Comparison of ENCODE assay signal across 1 cellular context in genomic region chr1:175197536-175197935, GRCh38.
TF ChIP-seq lines count a peak whose summit lies in the region.

No MANE protein-coding gene starts in this region.

TF ChIP-seq in GM12878, 131 proteins besides CTCF, POLR2A, EP300 and RAD21 (continued from another document):
- TF ChIP-seq, protein P1, sequence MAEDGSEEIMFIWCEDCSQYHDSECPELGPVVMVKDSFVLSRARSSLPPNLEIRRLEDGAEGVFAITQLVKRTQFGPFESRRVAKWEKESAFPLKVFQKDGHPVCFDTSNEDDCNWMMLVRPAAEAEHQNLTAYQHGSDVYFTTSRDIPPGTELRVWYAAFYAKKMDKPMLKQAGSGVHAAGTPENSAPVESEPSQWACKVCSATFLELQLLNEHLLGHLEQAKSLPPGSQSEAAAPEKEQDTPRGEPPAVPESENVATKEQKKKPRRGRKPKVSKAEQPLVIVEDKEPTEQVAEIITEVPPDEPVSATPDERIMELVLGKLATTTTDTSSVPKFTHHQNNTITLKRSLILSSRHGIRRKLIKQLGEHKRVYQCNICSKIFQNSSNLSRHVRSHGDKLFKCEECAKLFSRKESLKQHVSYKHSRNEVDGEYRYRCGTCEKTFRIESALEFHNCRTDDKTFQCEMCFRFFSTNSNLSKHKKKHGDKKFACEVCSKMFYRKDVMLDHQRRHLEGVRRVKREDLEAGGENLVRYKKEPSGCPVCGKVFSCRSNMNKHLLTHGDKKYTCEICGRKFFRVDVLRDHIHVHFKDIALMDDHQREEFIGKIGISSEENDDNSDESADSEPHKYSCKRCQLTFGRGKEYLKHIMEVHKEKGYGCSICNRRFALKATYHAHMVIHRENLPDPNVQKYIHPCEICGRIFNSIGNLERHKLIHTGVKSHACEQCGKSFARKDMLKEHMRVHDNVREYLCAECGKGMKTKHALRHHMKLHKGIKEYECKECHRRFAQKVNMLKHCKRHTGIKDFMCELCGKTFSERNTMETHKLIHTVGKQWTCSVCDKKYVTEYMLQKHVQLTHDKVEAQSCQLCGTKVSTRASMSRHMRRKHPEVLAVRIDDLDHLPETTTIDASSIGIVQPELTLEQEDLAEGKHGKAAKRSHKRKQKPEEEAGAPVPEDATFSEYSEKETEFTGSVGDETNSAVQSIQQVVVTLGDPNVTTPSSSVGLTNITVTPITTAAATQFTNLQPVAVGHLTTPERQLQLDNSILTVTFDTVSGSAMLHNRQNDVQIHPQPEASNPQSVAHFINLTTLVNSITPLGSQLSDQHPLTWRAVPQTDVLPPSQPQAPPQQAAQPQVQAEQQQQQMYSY (CRISPR knock-in tag; IDR thresholded peaks at IDR 0.05) = no peak
- TF ChIP-seq SUZ12 (IDR thresholded peaks at IDR 0.05; ENCODE audit: unreplicated experiment) (no peak), IKZF2 (IDR thresholded peaks at IDR 0.05) (peak in 1 of 2 experiments; percentile 44; a peak in 2 of 4 replicates), TBL1XR1 (IDR thresholded peaks at IDR 0.05; ENCODE audit: low read depth, low read length) (no peak), SPI1 (IDR thresholded peaks at IDR 0.05; ENCODE audit: borderline replicate concordance, insufficient read depth, low read depth, low read length) (peak; percentile 38), EZH2 (IDR thresholded peaks at IDR 0.05; ENCODE audit: borderline replicate concordance, control insufficient read depth, low read depth, low read length) (no peak), RB1 (IDR thresholded peaks at IDR 0.05; ENCODE audit: borderline replicate concordance) (no peak), ETV6 (conservative IDR thresholded peaks at IDR 0.05 in 1 of 2, IDR thresholded peaks at IDR 0.05 in 1 of 2; ENCODE audit: borderline replicate concordance in 1 of 2, low read depth in 1 of 2) (0 out of 4 replicates have a peak, but pooled peaks of 1 of the 2 experiments have one; percentile 21), MTA2 (IDR thresholded peaks at IDR 0.05; ENCODE audit: low read depth) (0 out of 2 replicates have a peak, but pooled peaks have one; percentile 18), BMI1 (IDR thresholded peaks at IDR 0.05; ENCODE audit: borderline replicate concordance) (no peak), ZSCAN29 (IDR thresholded peaks at IDR 0.05) (no peak), CHD2 (IDR thresholded peaks at IDR 0.05; ENCODE audit: borderline replicate concordance, low read depth, low read length) (no peak), ZNF622 (IDR thresholded peaks at IDR 0.05) (no peak), RAD51 (IDR thresholded peaks at IDR 0.05) (no peak), HDAC2 (IDR thresholded peaks at IDR 0.05) (no peak), ZNF24 (IDR thresholded peaks at IDR 0.05) (no peak), MYC (IDR thresholded peaks at IDR 0.05; ENCODE audit: insufficient read depth, insufficient read length, insufficient replicate concordance, low read length, severe bottlenecking) (no peak)
- TF ChIP-seq, protein P2, sequence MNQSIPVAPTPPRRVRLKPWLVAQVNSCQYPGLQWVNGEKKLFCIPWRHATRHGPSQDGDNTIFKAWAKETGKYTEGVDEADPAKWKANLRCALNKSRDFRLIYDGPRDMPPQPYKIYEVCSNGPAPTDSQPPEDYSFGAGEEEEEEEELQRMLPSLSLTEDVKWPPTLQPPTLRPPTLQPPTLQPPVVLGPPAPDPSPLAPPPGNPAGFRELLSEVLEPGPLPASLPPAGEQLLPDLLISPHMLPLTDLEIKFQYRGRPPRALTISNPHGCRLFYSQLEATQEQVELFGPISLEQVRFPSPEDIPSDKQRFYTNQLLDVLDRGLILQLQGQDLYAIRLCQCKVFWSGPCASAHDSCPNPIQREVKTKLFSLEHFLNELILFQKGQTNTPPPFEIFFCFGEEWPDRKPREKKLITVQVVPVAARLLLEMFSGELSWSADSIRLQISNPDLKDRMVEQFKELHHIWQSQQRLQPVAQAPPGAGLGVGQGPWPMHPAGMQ (IDR thresholded peaks at IDR 0.05; ENCODE audit: borderline replicate concordance) = no peak
- TF ChIP-seq, protein P3, sequence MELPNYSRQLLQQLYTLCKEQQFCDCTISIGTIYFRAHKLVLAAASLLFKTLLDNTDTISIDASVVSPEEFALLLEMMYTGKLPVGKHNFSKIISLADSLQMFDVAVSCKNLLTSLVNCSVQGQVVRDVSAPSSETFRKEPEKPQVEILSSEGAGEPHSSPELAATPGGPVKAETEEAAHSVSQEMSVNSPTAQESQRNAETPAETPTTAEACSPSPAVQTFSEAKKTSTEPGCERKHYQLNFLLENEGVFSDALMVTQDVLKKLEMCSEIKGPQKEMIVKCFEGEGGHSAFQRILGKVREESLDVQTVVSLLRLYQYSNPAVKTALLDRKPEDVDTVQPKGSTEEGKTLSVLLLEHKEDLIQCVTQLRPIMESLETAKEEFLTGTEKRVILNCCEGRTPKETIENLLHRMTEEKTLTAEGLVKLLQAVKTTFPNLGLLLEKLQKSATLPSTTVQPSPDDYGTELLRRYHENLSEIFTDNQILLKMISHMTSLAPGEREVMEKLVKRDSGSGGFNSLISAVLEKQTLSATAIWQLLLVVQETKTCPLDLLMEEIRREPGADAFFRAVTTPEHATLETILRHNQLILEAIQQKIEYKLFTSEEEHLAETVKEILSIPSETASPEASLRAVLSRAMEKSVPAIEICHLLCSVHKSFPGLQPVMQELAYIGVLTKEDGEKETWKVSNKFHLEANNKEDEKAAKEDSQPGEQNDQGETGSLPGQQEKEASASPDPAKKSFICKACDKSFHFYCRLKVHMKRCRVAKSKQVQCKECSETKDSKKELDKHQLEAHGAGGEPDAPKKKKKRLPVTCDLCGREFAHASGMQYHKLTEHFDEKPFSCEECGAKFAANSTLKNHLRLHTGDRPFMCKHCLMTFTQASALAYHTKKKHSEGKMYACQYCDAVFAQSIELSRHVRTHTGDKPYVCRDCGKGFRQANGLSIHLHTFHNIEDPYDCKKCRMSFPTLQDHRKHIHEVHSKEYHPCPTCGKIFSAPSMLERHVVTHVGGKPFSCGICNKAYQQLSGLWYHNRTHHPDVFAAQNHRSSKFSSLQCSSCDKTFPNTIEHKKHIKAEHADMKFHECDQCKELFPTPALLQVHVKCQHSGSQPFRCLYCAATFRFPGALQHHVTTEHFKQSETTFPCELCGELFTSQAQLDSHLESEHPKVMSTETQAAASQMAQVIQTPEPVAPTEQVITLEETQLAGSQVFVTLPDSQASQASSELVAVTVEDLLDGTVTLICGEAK (IDR thresholded peaks at IDR 0.05; ENCODE audit: borderline replicate concordance) = no peak
- TF ChIP-seq, protein P4, sequence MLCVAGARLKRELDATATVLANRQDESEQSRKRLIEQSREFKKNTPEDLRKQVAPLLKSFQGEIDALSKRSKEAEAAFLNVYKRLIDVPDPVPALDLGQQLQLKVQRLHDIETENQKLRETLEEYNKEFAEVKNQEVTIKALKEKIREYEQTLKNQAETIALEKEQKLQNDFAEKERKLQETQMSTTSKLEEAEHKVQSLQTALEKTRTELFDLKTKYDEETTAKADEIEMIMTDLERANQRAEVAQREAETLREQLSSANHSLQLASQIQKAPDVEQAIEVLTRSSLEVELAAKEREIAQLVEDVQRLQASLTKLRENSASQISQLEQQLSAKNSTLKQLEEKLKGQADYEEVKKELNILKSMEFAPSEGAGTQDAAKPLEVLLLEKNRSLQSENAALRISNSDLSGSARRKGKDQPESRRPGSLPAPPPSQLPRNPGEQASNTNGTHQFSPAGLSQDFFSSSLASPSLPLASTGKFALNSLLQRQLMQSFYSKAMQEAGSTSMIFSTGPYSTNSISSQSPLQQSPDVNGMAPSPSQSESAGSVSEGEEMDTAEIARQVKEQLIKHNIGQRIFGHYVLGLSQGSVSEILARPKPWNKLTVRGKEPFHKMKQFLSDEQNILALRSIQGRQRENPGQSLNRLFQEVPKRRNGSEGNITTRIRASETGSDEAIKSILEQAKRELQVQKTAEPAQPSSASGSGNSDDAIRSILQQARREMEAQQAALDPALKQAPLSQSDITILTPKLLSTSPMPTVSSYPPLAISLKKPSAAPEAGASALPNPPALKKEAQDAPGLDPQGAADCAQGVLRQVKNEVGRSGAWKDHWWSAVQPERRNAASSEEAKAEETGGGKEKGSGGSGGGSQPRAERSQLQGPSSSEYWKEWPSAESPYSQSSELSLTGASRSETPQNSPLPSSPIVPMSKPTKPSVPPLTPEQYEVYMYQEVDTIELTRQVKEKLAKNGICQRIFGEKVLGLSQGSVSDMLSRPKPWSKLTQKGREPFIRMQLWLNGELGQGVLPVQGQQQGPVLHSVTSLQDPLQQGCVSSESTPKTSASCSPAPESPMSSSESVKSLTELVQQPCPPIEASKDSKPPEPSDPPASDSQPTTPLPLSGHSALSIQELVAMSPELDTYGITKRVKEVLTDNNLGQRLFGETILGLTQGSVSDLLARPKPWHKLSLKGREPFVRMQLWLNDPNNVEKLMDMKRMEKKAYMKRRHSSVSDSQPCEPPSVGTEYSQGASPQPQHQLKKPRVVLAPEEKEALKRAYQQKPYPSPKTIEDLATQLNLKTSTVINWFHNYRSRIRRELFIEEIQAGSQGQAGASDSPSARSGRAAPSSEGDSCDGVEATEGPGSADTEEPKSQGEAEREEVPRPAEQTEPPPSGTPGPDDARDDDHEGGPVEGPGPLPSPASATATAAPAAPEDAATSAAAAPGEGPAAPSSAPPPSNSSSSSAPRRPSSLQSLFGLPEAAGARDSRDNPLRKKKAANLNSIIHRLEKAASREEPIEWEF (IDR thresholded peaks at IDR 0.05; ENCODE audit: insufficient replicate concordance, low read depth, low read length) = no peak
- TF ChIP-seq, protein P5, sequence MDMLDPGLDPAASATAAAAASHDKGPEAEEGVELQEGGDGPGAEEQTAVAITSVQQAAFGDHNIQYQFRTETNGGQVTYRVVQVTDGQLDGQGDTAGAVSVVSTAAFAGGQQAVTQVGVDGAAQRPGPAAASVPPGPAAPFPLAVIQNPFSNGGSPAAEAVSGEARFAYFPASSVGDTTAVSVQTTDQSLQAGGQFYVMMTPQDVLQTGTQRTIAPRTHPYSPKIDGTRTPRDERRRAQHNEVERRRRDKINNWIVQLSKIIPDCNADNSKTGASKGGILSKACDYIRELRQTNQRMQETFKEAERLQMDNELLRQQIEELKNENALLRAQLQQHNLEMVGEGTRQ (IDR thresholded peaks at IDR 0.05; ENCODE audit: borderline replicate concordance, low read depth, low read length) = no peak
- TF ChIP-seq, protein P6, sequence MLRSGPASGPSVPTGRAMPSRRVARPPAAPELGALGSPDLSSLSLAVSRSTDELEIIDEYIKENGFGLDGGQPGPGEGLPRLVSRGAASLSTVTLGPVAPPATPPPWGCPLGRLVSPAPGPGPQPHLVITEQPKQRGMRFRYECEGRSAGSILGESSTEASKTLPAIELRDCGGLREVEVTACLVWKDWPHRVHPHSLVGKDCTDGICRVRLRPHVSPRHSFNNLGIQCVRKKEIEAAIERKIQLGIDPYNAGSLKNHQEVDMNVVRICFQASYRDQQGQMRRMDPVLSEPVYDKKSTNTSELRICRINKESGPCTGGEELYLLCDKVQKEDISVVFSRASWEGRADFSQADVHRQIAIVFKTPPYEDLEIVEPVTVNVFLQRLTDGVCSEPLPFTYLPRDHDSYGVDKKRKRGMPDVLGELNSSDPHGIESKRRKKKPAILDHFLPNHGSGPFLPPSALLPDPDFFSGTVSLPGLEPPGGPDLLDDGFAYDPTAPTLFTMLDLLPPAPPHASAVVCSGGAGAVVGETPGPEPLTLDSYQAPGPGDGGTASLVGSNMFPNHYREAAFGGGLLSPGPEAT (IDR thresholded peaks at IDR 0.05; ENCODE audit: low read depth) = no peak
- TF ChIP-seq, protein P7, sequence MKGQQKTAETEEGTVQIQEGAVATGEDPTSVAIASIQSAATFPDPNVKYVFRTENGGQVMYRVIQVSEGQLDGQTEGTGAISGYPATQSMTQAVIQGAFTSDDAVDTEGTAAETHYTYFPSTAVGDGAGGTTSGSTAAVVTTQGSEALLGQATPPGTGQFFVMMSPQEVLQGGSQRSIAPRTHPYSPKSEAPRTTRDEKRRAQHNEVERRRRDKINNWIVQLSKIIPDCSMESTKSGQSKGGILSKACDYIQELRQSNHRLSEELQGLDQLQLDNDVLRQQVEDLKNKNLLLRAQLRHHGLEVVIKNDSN (IDR thresholded peaks at IDR 0.05; ENCODE audit: borderline replicate concordance, extremely low read length, insufficient read depth, low read depth, low read length) = no peak
- TF ChIP-seq, protein P8, sequence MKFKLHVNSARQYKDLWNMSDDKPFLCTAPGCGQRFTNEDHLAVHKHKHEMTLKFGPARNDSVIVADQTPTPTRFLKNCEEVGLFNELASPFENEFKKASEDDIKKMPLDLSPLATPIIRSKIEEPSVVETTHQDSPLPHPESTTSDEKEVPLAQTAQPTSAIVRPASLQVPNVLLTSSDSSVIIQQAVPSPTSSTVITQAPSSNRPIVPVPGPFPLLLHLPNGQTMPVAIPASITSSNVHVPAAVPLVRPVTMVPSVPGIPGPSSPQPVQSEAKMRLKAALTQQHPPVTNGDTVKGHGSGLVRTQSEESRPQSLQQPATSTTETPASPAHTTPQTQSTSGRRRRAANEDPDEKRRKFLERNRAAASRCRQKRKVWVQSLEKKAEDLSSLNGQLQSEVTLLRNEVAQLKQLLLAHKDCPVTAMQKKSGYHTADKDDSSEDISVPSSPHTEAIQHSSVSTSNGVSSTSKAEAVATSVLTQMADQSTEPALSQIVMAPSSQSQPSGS (IDR thresholded peaks at IDR 0.05; ENCODE audit: low read length) = no peak
